ENCODE assay signal across 26 cellular contexts in the genomic region with DNA sequence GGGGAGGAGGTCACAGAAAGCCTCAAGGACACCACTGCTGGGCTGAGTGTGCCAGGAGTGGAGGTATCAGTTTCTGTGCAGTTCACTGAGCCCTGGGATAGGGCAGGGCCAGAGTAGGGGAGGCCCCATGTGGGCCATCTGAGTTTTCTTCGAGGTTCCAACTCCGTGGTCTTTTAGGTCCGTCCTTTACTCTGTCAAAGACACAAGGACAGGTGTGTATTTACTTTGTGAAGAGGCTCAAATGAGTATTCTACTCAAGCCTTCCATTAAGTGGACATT.
"Had no signal": no experiment of that assay in that cellular context is flagged by ENCODE, and none has a peak within 500 bp of the region (broad histone marks: within the 10 kb centered on the region; RNA-seq: fewer than 3 reads in every experiment).

No MANE protein-coding gene starts in this region.

- H3K4me2 ChIP-seq: hepatocyte had no signal

- H3K9me3 Mint-ChIP-seq: central memory CD8-positive, alpha-beta T cell; dendritic cell treated with granulocyte-macrophage colony-stimulating factor and Interleukin-4, amounts not matched to agents 40 ng/mL and 50 ng/mL, for 4 days; naive thymus-derived CD8-positive, alpha-beta T cell; neural crest cell had no signal

- H3K9me3 ChIP-seq: colonic mucosa, gastrocnemius medialis, left lung, neutrophil, prostate gland, right atrium auricular region, spleen, stomach, thyroid gland had no signal

- H3K27ac ChIP-seq: colonic mucosa, epithelial cell of prostate, gastrocnemius medialis, hepatocyte, left lung, neutrophil, parathyroid adenoma, prostate gland, right atrium auricular region, skin epidermis, spleen, stomach, thyroid gland had no signal

- ATAC-seq: esophagus mucosa; gastrocnemius medialis; left cardiac atrium; left lung; naive thymus-derived CD8-positive, alpha-beta T cell had no signal

- H3K36me3 ChIP-seq: colonic mucosa, gastrocnemius medialis, left lung, neutrophil, prostate gland, right atrium auricular region, spleen, stomach, thyroid gland had no signal

- DNase-seq: colonic mucosa; effector CD8-positive, alpha-beta T cell; foreskin fibroblast; gastrocnemius medialis; left cardiac atrium; left lung; mammary epithelial cell; mesendoderm; naive thymus-derived CD8-positive, alpha-beta T cell; spleen; stimulated activated naive CD4-positive, alpha-beta T cell treated with Interleukin-2 at 50 U/mL for 16 hours; thyroid gland; trophoblast cell had no signal

- H3K4me3 ChIP-seq: colonic mucosa, gastrocnemius medialis, hepatocyte, left lung, prostate gland, right atrium auricular region, skin epidermis, spleen, stomach, thyroid gland had no signal

- H3K9ac ChIP-seq: parathyroid adenoma had no signal

- H3K4me1 Mint-ChIP-seq: central memory CD8-positive, alpha-beta T cell; naive thymus-derived CD8-positive, alpha-beta T cell; neural crest cell had no signal

- H3K27ac Mint-ChIP-seq: dendritic cell treated with granulocyte-macrophage colony-stimulating factor and Interleukin-4, amounts not matched to agents 40 ng/mL and 50 ng/mL, for 4 days; endodermal cell; naive thymus-derived CD8-positive, alpha-beta T cell had no signal

- H3K4me3 Mint-ChIP-seq: central memory CD8-positive, alpha-beta T cell; dendritic cell treated with granulocyte-macrophage colony-stimulating factor and Interleukin-4, amounts not matched to agents 40 ng/mL and 50 ng/mL, for 4 days; endodermal cell; naive thymus-derived CD8-positive, alpha-beta T cell; neural crest cell had no signal

- H3K4me1 ChIP-seq: colonic mucosa, gastrocnemius medialis, left lung, parathyroid adenoma, prostate gland, right atrium auricular region, spleen, stomach, thyroid gland had no signal

- H3K27me3 ChIP-seq: colonic mucosa, gastrocnemius medialis, hepatocyte, left lung, right atrium auricular region, spleen, thyroid gland had no signal

- H2AFZ ChIP-seq: hepatocyte, parathyroid adenoma had no signal

- H3K79me2 ChIP-seq: hepatocyte, parathyroid adenoma had no signal
